Comparison of ENCODE assay signal across 9 cellular contexts in genomic region chr3:120908803-120909601, GRCh38. TPM values are rescaled to one million over a fixed set of nuclear protein-coding genes. Genes with fewer than 3 reads are reported as not detected.
DNase-seq lines count a peak whose midpoint lies in the region; ATAC-seq and TF ChIP-seq lines count a peak whose summit lies in the region.
"Had no signal": no experiment of that assay in that cellular context is flagged by ENCODE, and none has a peak within 500 bp of the region (broad histone marks: within the 10 kb centered on the region; RNA-seq: fewer than 3 reads in every experiment).

No MANE protein-coding gene starts in this region.

- peaks cover 40% of the 10 kb centered on the region for H3K27me3 ChIP-seq in CD4-positive, CD25-positive, alpha-beta regulatory T cell (ENCODE audit: control insufficient read depth, insufficient read depth, low read length)
- peaks cover 37% of the 10 kb centered on the region for H3K27me3 ChIP-seq in HUES64 (ENCODE audit: insufficient read depth, low read length)
- peaks cover 0 to 3% (median 0%) of the 10 kb centered on the region in 3 experiments for H3K27me3 ChIP-seq in neuronal stem cell (ENCODE audit: control insufficient read depth in 3 of 3, insufficient read depth in 3 of 3, low read depth in 1 of 3, low read length in 3 of 3)

- no peak overlapping the region for H3K18ac ChIP-seq in neuronal stem cell (ENCODE audit: low read length)

- H3K23ac ChIP-seq in neuronal stem cell (ENCODE audit: low read depth, low read length, poor library complexity) = no peak overlapping the region

- H3K4me1 Mint-ChIP-seq in CD4-positive, CD25-positive, alpha-beta regulatory T cell = peaks cover 0 to 19% (median 16%) of the 10 kb centered on the region in 4 donors

- peaks cover 0 to 10% (median 0%) of the 10 kb centered on the region in 7 donors for H3K9me3 Mint-ChIP-seq in CD4-positive, CD25-positive, alpha-beta regulatory T cell

- no peak overlapping the region for H3K27ac Mint-ChIP-seq in CD4-positive, CD25-positive, alpha-beta regulatory T cell

- H3K9ac ChIP-seq in HUES64 (ENCODE audit: low read depth, low read length) = 0 out of 2 replicates have a peak overlapping the region, but pooled peaks have one; percentile 6
- peak overlapping the region; percentile 60 for H3K9ac ChIP-seq in neuronal stem cell (ENCODE audit: low read depth, low read length, poor library complexity)

- no peak overlapping the region for H3K27ac ChIP-seq in CD4-positive, CD25-positive, alpha-beta regulatory T cell (ENCODE audit: insufficient read depth, low read length, poor library complexity, severe bottlenecking)
- H3K27ac ChIP-seq in HUES64 (ENCODE audit: low read depth, low read length) (no peak overlapping the region), neuronal stem cell (replicated peaks; ENCODE audit: low read length) (no peak overlapping the region)

- no peak for DNase-seq in CD4-positive, CD25-positive, alpha-beta regulatory T cell
- no peak for DNase-seq in choroid plexus epithelial cell (ENCODE audit: low read depth)
- DNase-seq in neuronal stem cell (ENCODE audit: low spot score) = peak; percentile 11
- no peak for DNase-seq in SHP77 (lab: John Stamatoyannopoulos, UW)
- no peak for DNase-seq in activated CD8-positive, alpha-beta memory T cell treated with anti-CD3 and anti-CD28 coated beads, Interleukin-2, amount 50 U/mL, for 4 hours

- TF ChIP-seq CTCF in choroid plexus epithelial cell (conservative IDR thresholded peaks at IDR 0.05; ENCODE audit: low read depth, low read length) = no peak

- no peaks in the 10 kb centered on the region for H3K36me3 Mint-ChIP-seq in CD4-positive, CD25-positive, alpha-beta regulatory T cell

- peak overlapping the region; percentile 49 for H2BK15ac ChIP-seq in neuronal stem cell (ENCODE audit: low read length)

- no peak overlapping the region for H2BK12ac ChIP-seq in neuronal stem cell (ENCODE audit: low read length)

- no peak overlapping the region for H2BK120ac ChIP-seq in neuronal stem cell (ENCODE audit: low read depth, low read length)

- peak overlapping the region; percentile 89 for H3K4me2 ChIP-seq in neuronal stem cell (ENCODE audit: insufficient read depth, low read length, poor library complexity, severe bottlenecking)

- H3K4me3 Mint-ChIP-seq in CD4-positive, CD25-positive, alpha-beta regulatory T cell = peak overlapping the region in 3 of 4 donors; percentile 63 to 90 (median 75)

- peaks cover 14% of the 10 kb centered on the region for H3K4me1 ChIP-seq in CD4-positive, CD25-positive, alpha-beta regulatory T cell (ENCODE audit: control insufficient read depth, insufficient read depth, low read length, poor library complexity, severe bottlenecking)
- H3K4me1 ChIP-seq in HUES64 (ENCODE audit: insufficient read depth, low read length) (peaks cover 4% of the 10 kb centered on the region), neuronal stem cell (ENCODE audit: control insufficient read depth in 2 of 2, insufficient read depth in 1 of 2, low read depth in 1 of 2, low read length in 2 of 2) (peaks cover 0 to 1% of the 10 kb centered on the region in 2 donors)
- H3K4me1 ChIP-seq: HAP-1 had no signal

- H3K79me1 ChIP-seq in neuronal stem cell (ENCODE audit: low read depth, low read length) = no peaks in the 10 kb centered on the region

- no peak overlapping the region for H3K14ac ChIP-seq in neuronal stem cell (ENCODE audit: low read length)

- no peak overlapping the region for H4K91ac ChIP-seq in neuronal stem cell (ENCODE audit: low read depth, low read length, poor library complexity)

- WGBS in HUES64 = 5% methylated on average over 16 of the region's 26 CpGs
- WGBS in neuronal stem cell (ENCODE audit: extremely low coverage in 2 of 2, insufficient read length in 2 of 2, insufficient replicate concordance in 1 of 2), 2 donors = no CpG with 5 or more reads among the region's 26 CpGs

- H3K9me3 ChIP-seq in CD4-positive, CD25-positive, alpha-beta regulatory T cell (ENCODE audit: control insufficient read depth in 2 of 2, low read length in 2 of 2) = peaks cover 0 to 5% of the 10 kb centered on the region in 2 experiments
- H3K9me3 ChIP-seq in HUES64 (ENCODE audit: insufficient read depth, low read depth, low read length) = no peaks in the 10 kb centered on the region
- no peaks in the 10 kb centered on the region for H3K9me3 ChIP-seq in neuronal stem cell (replicated peaks in 1 of 2; ENCODE audit: control insufficient read depth in 2 of 2, insufficient read depth in 1 of 2, low read depth in 1 of 2, low read length in 2 of 2)
- H3K9me3 ChIP-seq: HAP-1 had no signal

- H4K8ac ChIP-seq in neuronal stem cell (ENCODE audit: low read depth, low read length) = no peak overlapping the region

- H3K4ac ChIP-seq in neuronal stem cell (ENCODE audit: low read length) = no peak overlapping the region

- H2BK5ac ChIP-seq in neuronal stem cell (ENCODE audit: low read length) = no peak overlapping the region

- no peak overlapping the region for H3K4me3 ChIP-seq in CD4-positive, CD25-positive, alpha-beta regulatory T cell (ENCODE audit: low read depth, low read length)
- peak overlapping the region; percentile 78 for H3K4me3 ChIP-seq in HUES64 (ENCODE audit: low read length)
- peak overlapping the region; percentile 43 for H3K4me3 ChIP-seq in choroid plexus epithelial cell (ENCODE audit: low read depth, low read length)
- H3K4me3 ChIP-seq in neuronal stem cell (ENCODE audit: low read length in 2 of 2) = peak overlapping the region; percentile 74 to 89

- ATAC-seq in CD4-positive, CD25-positive, alpha-beta regulatory T cell (ENCODE audit: low read depth in 2 of 2) = no peak
- ATAC-seq in HG02759 (IDR thresholded peaks at IDR 0.05; ENCODE audit: unreplicated experiment) (no peak), HG03442 (IDR thresholded peaks at IDR 0.05; ENCODE audit: unreplicated experiment) (no peak)

- H3K27me3 Mint-ChIP-seq in CD4-positive, CD25-positive, alpha-beta regulatory T cell = peaks cover 55% of the 10 kb centered on the region

- H3K36me3 ChIP-seq in CD4-positive, CD25-positive, alpha-beta regulatory T cell (ENCODE audit: control insufficient read depth, insufficient read depth, low read length) = no peaks in the 10 kb centered on the region
- H3K36me3 ChIP-seq in HUES64 (ENCODE audit: insufficient read depth, low read length) = no peaks in the 10 kb centered on the region
- no peaks in the 10 kb centered on the region for H3K36me3 ChIP-seq in neuronal stem cell (replicated peaks in 1 of 2; ENCODE audit: control insufficient read depth in 2 of 2, insufficient read depth in 2 of 2, low read length in 2 of 2)
- H3K36me3 ChIP-seq: HAP-1 had no signal

- peak overlapping the region; percentile 98 for H2AFZ ChIP-seq in neuronal stem cell (ENCODE audit: low read length)

- H2AK5ac ChIP-seq in neuronal stem cell (ENCODE audit: low read depth, low read length) = no peak overlapping the region

RNA-seq across cellular contexts. Expression of gene STXBP5L, which starts 1.0 kb away (rescaled TPM):
- total RNA-seq in CD4-positive, CD25-positive, alpha-beta regulatory T cell = not detected
- polyA plus RNA-seq in CD4-positive, CD25-positive, alpha-beta regulatory T cell = not detected
- 1.2 TPM for polyA plus RNA-seq in HUES64 (2013, experiment 1 of 2)
- polyA plus RNA-seq in HUES64 (2013, experiment 2 of 2) = 1.6 TPM
- 0.70 TPM for polyA plus RNA-seq in neuronal stem cell (2013, experiment 1 of 2)
- polyA plus RNA-seq in neuronal stem cell (2013, experiment 2 of 2) = 0.76 TPM
